20 cellular contexts compared by ENCODE assay signal in the genomic region with DNA sequence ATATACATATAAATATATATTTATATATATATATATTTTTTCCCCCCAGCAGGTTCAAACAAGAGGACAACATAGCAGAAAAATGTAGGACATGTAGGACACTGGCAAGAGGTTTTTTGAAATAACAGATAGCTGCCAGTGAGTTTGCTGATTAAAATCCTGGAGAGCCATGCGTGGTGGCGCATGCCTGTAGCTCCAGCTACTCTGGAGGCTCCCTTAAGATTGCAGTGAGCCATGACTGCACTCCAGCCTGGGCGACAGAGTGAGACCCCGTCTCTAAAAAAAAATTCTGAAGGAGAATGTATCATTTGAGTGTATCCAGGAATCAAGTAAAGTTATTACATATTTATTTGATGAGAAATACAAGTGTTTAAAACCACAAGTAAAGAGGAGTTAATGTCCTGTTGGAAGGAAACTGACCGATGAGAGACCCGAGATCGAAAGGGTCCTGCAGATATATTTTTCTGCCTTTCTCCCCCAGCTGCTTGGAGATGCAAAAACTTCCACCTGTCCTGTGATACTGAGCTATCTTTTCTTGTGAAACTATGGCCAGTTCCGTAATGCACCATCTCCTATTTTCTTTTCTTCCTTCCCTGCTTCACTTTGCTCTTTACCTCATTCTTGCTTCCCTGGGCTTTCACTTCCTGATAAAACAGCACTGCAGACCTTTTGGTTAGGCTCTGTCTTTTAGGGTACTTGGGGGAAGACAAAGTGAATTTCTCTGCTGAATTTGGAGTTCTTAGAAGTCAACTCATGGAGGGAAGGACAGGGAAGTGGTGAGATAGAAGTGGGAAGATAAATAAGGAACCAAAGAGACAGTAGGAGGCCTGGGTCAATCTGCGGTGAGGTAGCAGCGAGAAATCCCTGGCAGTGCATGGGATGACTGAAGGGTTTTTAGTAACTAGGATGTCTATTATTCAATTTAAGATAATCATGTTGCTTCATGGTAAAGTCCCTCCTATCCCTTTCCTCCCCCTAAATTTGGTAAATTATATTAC. TPM values are rescaled to one million over a fixed set of nuclear protein-coding genes. Genes with fewer than 3 reads are reported as not detected.
DNase-seq lines count a peak whose midpoint lies in the region; ATAC-seq and TF ChIP-seq lines count a peak whose summit lies in the region.
"Had no signal": no experiment of that assay in that cellular context is flagged by ENCODE, and none has a peak within 500 bp of the region (broad histone marks: within the 10 kb centered on the region; RNA-seq: fewer than 3 reads in every experiment).

No MANE protein-coding gene starts in this region.

- ATAC-seq in sciatic nerve (peak; percentile 55), T-helper 17 cell (no peak), Right ventricle myocardium inferior (no peak)
- ATAC-seq: foreskin keratinocyte, GM12878, Panc1 had no signal

- H3K4me3 Mint-ChIP-seq in activated CD4-positive, alpha-beta T cell treated with anti-CD3 and anti-CD28 coated beads, Interleukin-2, amount 10 ng/mL, durations not matched to agents 7 days and 5 days = no peak overlapping the region
- no peak overlapping the region for H3K4me3 Mint-ChIP-seq in T-helper 17 cell
- H3K4me3 Mint-ChIP-seq: endodermal cell; T-helper 1 cell treated with Interleukin-12 subunit alpha and Interleukin-12 subunit beta and Interleukin-4 antibody, amounts not matched to agents 30 μg/mL and 1 μg/mL, for 36 hours had no signal

- peak; percentile 22 for DNase-seq in activated CD4-positive, alpha-beta T cell treated with anti-CD3 and anti-CD28 coated beads, Interleukin-2, amount 10 ng/mL, durations not matched to agents 7 days and 5 days
- DNase-seq in activated CD4-positive, alpha-beta T cell treated with anti-CD3 and anti-CD28 coated beads, Interleukin-2, amount 50 U/mL, for 4 hours = no peak
- peak; percentile 45 for DNase-seq in KBM-7
- DNase-seq in coronary artery (ENCODE audit: low spot score) = peak; percentile 74
- no peak for DNase-seq in sciatic nerve (ENCODE audit: low spot score)
- DNase-seq in T-helper 17 cell = no peak
- DNase-seq in stimulated activated naive CD4-positive, alpha-beta T cell treated with Interleukin-2 at 50 U/mL for 16 hours (lab: John Stamatoyannopoulos, UW) = no peak
- DNase-seq in Right ventricle myocardium inferior (ENCODE audit: missing footprints) = no peak
- DNase-seq: activated gamma-delta T cell treated with Interleukin-2 at 50 U/mL for 16 hours, AML-193, EL, endodermal cell, foreskin keratinocyte, MG63, midbrain, NCI-H2171 had no signal

- intact Hi-C loops in sciatic nerve (cut with DNase I) = no loop called here
- intact Hi-C loops in Right ventricle myocardium inferior (cut with DNase I) = no loop called here

- H3K4me3 ChIP-seq in coronary artery = no peak overlapping the region
- H3K4me3 ChIP-seq: GM12878, MG63, ovary had no signal

- no peaks in the 10 kb centered on the region for H3K9me3 ChIP-seq in T-helper 17 cell (ENCODE audit: control insufficient read depth, low read length, poor library complexity, severe bottlenecking)
- H3K9me3 ChIP-seq: MG63, ovary had no signal

- H3K9me3 Mint-ChIP-seq in activated CD4-positive, alpha-beta T cell treated with anti-CD3 and anti-CD28 coated beads, Interleukin-2, amount 10 ng/mL, durations not matched to agents 7 days and 5 days = no peaks in the 10 kb centered on the region
- H3K9me3 Mint-ChIP-seq: endodermal cell; T-helper 1 cell treated with Interleukin-12 subunit alpha and Interleukin-12 subunit beta and Interleukin-4 antibody, amounts not matched to agents 30 μg/mL and 1 μg/mL, for 36 hours had no signal

- H3K27me3 Mint-ChIP-seq in activated CD4-positive, alpha-beta T cell treated with anti-CD3 and anti-CD28 coated beads, Interleukin-2, amount 10 ng/mL, durations not matched to agents 7 days and 5 days = peaks cover 27% of the 10 kb centered on the region
- peaks cover 5% of the 10 kb centered on the region for H3K27me3 Mint-ChIP-seq in T-helper 17 cell

- POLR2A ChIA-PET in activated CD4-positive, alpha-beta T cell treated with anti-CD3 and anti-CD28 coated beads, Interleukin-2, amount 10 ng/mL, durations not matched to agents 7 days and 5 days (lab: Charles Lee) = no interaction called here

- in situ Hi-C loops in KBM-7 (cut with MboI; ENCODE audit: low pct_unique_long_range_greater_than_20kb, low sequenced_read_pairs) = loop anchor here (25.0 kb wide), 1 partner anchor 360 kb away; no protein-coding TSS in a partner anchor

- no peak for TF ChIP-seq CTCF in coronary artery (IDR thresholded peaks at IDR 0.05)

- no peaks in the 10 kb centered on the region for H3K36me3 Mint-ChIP-seq in activated CD4-positive, alpha-beta T cell treated with anti-CD3 and anti-CD28 coated beads, Interleukin-2, amount 10 ng/mL, durations not matched to agents 7 days and 5 days (ENCODE audit: low read depth)
- no peaks in the 10 kb centered on the region for H3K36me3 Mint-ChIP-seq in T-helper 17 cell (ENCODE audit: low read depth)

- no peak overlapping the region for H3K27ac Mint-ChIP-seq in activated CD4-positive, alpha-beta T cell treated with anti-CD3 and anti-CD28 coated beads, Interleukin-2, amount 10 ng/mL, durations not matched to agents 7 days and 5 days
- no peak overlapping the region for H3K27ac Mint-ChIP-seq in T-helper 17 cell
- H3K27ac Mint-ChIP-seq: endodermal cell; T-helper 1 cell treated with Interleukin-12 subunit alpha and Interleukin-12 subunit beta and Interleukin-4 antibody, amounts not matched to agents 30 μg/mL and 1 μg/mL, for 36 hours had no signal

- no peaks in the 10 kb centered on the region for H3K4me1 Mint-ChIP-seq in activated CD4-positive, alpha-beta T cell treated with anti-CD3 and anti-CD28 coated beads, Interleukin-2, amount 10 ng/mL, durations not matched to agents 7 days and 5 days
- H3K4me1 Mint-ChIP-seq in T-helper 17 cell = peaks cover 2% of the 10 kb centered on the region
- H3K4me1 Mint-ChIP-seq: endodermal cell had no signal

- CTCF ChIA-PET in activated CD4-positive, alpha-beta T cell treated with anti-CD3 and anti-CD28 coated beads, Interleukin-2, amount 10 ng/mL, durations not matched to agents 7 days and 5 days (lab: Charles Lee) = no interaction called here

- H3K27ac ChIP-seq in coronary artery = no peak overlapping the region
- H3K27ac ChIP-seq: foreskin keratinocyte, ovary had no signal

RNA-seq across cellular contexts. Expression of a gene that starts 41.2 kb away (rescaled TPM):
- total RNA-seq in activated CD4-positive, alpha-beta T cell treated with anti-CD3 and anti-CD28 coated beads, Interleukin-2, amount 10 ng/mL, durations not matched to agents 7 days and 5 days = 1 to 10 TPM; 2.2 to 2.5 TPM
- 12.7 TPM for total RNA-seq in sciatic nerve
- 1 to 10 TPM; 3.0 TPM for total RNA-seq in T-helper 17 cell
- 6.3 TPM for total RNA-seq in Right ventricle myocardium inferior

Comparison
In these comparisons a context has a peak if more than half of its experiments do, and no peak if none do; other contexts are left out.
1. DNase-seq: peak in activated CD4-positive, alpha-beta T cell treated with anti-CD3 and anti-CD28 coated beads, Interleukin-2, amount 10 ng/mL, durations not matched to agents 7 days and 5 days (single experiment), KBM-7 (single experiment) and coronary artery (single experiment); none in activated CD4-positive, alpha-beta T cell treated with anti-CD3 and anti-CD28 coated beads, Interleukin-2, amount 50 U/mL, for 4 hours (0 of 2), sciatic nerve (single experiment), T-helper 17 cell (0 of 3), stimulated activated naive CD4-positive, alpha-beta T cell treated with Interleukin-2 at 50 U/mL for 16 hours (single experiment) and Right ventricle myocardium inferior (single experiment).